ENCODE assay signal across 27 cellular contexts in genomic region chr3:72573051-72573450, GRCh38.
"Had no signal": no experiment of that assay in that cellular context is flagged by ENCODE, and none has a peak within 500 bp of the region (broad histone marks: within the 10 kb centered on the region; RNA-seq: fewer than 3 reads in every experiment).

No MANE protein-coding gene starts in this region.

- H3K9me3 ChIP-seq: left lung, neutrophil, prostate gland, sigmoid colon, spleen, tibial nerve, upper lobe of left lung, vagina had no signal

- H3K36me3 ChIP-seq: left lung, neural progenitor cell, neutrophil, prostate gland, sigmoid colon, spleen, tibial nerve, upper lobe of left lung, vagina had no signal

- H3K4me3 Mint-ChIP-seq: mesothelial cell of epicardium; naive B cell; natural killer cell; nephron progenitor cell; neural progenitor cell; stimulated activated effector memory CD8-positive, alpha-beta T cell treated with anti-CD3 and anti-CD28 coated beads, Interleukin-12 subunit alpha, Interleukin-12 subunit beta, amount 100 ng/mL, for 72 hours; stimulated activated naive CD8-positive, alpha-beta T cell treated with anti-CD3 and anti-CD28 coated beads, Interleukin-15, Interleukin-2, amounts not matched to agents 100 ng/mL and 50 ng/mL, for 24 hours had no signal

- H3K36me3 Mint-ChIP-seq: mesothelial cell of epicardium; naive B cell; natural killer cell; neural progenitor cell; stimulated activated effector memory CD8-positive, alpha-beta T cell treated with anti-CD3 and anti-CD28 coated beads, Interleukin-12 subunit alpha, Interleukin-12 subunit beta, amount 100 ng/mL, for 72 hours had no signal

- H3K27ac ChIP-seq: left lung, neural progenitor cell, neutrophil, prostate gland, sigmoid colon, spleen, tibial nerve, upper lobe of left lung, vagina had no signal

- H3K9me3 Mint-ChIP-seq: mesothelial cell of epicardium; naive B cell; natural killer cell; nephron progenitor cell; neural progenitor cell; stimulated activated effector memory CD8-positive, alpha-beta T cell treated with anti-CD3 and anti-CD28 coated beads, Interleukin-12 subunit alpha, Interleukin-12 subunit beta, amount 100 ng/mL, for 72 hours; stimulated activated naive CD8-positive, alpha-beta T cell treated with anti-CD3 and anti-CD28 coated beads, Interleukin-15, Interleukin-2, amounts not matched to agents 100 ng/mL and 50 ng/mL, for 24 hours had no signal

- DNase-seq: hippocampal formation; kidney glomerular epithelial cell; left cardiac atrium; left lung; mesendoderm; naive B cell; natural killer cell; nephron progenitor cell; occipital lobe; retina; right cardiac atrium; sigmoid colon; small intestine; spleen; stimulated activated CD4-positive, alpha-beta T cell treated with anti-CD3 and anti-CD28 coated beads, Interleukin-4, amount 100 ng/mL, for 24 hours; stimulated activated naive CD4-positive, alpha-beta T cell; upper lobe of left lung had no signal

- H3K4me1 Mint-ChIP-seq: mesothelial cell of epicardium; naive B cell; natural killer cell; stimulated activated effector memory CD8-positive, alpha-beta T cell treated with anti-CD3 and anti-CD28 coated beads, Interleukin-12 subunit alpha, Interleukin-12 subunit beta, amount 100 ng/mL, for 72 hours had no signal

- H3K4me1 ChIP-seq: left lung, prostate gland, sigmoid colon, spleen, tibial nerve, upper lobe of left lung, vagina had no signal

- H3K27me3 Mint-ChIP-seq: stimulated activated naive CD8-positive, alpha-beta T cell treated with anti-CD3 and anti-CD28 coated beads, Interleukin-15, Interleukin-2, amounts not matched to agents 100 ng/mL and 50 ng/mL, for 24 hours had no signal

- ATAC-seq: left cardiac atrium; left lung; natural killer cell; right cardiac atrium; stimulated activated effector memory CD8-positive, alpha-beta T cell treated with anti-CD3 and anti-CD28 coated beads, Interleukin-12 subunit alpha, Interleukin-12 subunit beta, amount 100 ng/mL, for 72 hours had no signal

- FAIRE-seq: keratinocyte, small intestine had no signal

- H3K4me3 ChIP-seq: left lung, lung, neural progenitor cell, prostate gland, sigmoid colon, spleen, tibial nerve, upper lobe of left lung, vagina had no signal

- H3K27ac Mint-ChIP-seq: mesothelial cell of epicardium; natural killer cell; neural progenitor cell; stimulated activated effector memory CD8-positive, alpha-beta T cell treated with anti-CD3 and anti-CD28 coated beads, Interleukin-12 subunit alpha, Interleukin-12 subunit beta, amount 100 ng/mL, for 72 hours; stimulated activated naive CD8-positive, alpha-beta T cell treated with anti-CD3 and anti-CD28 coated beads, Interleukin-15, Interleukin-2, amounts not matched to agents 100 ng/mL and 50 ng/mL, for 24 hours had no signal

- H3K27me3 ChIP-seq: left lung, neural progenitor cell, neutrophil, sigmoid colon, spleen, tibial nerve, upper lobe of left lung, vagina had no signal
